In genomic region chr10:70109064-70109729, GRCh38 we compare ENCODE assay signal across 2 cellular contexts.
TF ChIP-seq lines count a peak whose summit lies in the region.

No MANE protein-coding gene starts in this region.

TF ChIP-seq in K562, 482 proteins besides CTCF, POLR2A, EP300 and RAD21:
- TF ChIP-seq NR2C1 (IDR thresholded peaks at IDR 0.05) (no peak), NR2C1 (tag; IDR thresholded peaks at IDR 0.05) (no peak), GATA2 (CRISPR knock-in tag; IDR thresholded peaks at IDR 0.05) (no peak), HMG20A (CRISPR knock-in tag; conservative IDR thresholded peaks at IDR 0.05) (no peak), TFAP4 (CRISPR knock-in tag; IDR thresholded peaks at IDR 0.05; ENCODE audit: borderline replicate concordance) (0 out of 2 replicates have a peak, but pooled peaks have one; percentile 24)

TF ChIP-seq in liver, 16 proteins besides CTCF, POLR2A, EP300 and RAD21:
- TF ChIP-seq RXRA (IDR thresholded peaks at IDR 0.05) (peak; percentile 63 to 83), FOXA2 (IDR thresholded peaks at IDR 0.05) (peak; percentile 6), MAX (IDR thresholded peaks at IDR 0.05) (peak; percentile 67), ATF3 (IDR thresholded peaks at IDR 0.05) (no peak), YY1 (IDR thresholded peaks at IDR 0.05) (peak; percentile 70), GABPA (IDR thresholded peaks at IDR 0.05 in 1 of 2, conservative IDR thresholded peaks at IDR 0.05 in 1 of 2) (no peak), EGR1 (IDR thresholded peaks at IDR 0.05; ENCODE audit: low read depth in 2 of 2) (no peak), HNF4A (conservative IDR thresholded peaks at IDR 0.05) (peak; percentile 95), SP1 (IDR thresholded peaks at IDR 0.05) (peak; percentile 59), TAF1 (conservative IDR thresholded peaks at IDR 0.05) (no peak), FOXA1 (IDR thresholded peaks at IDR 0.05) (no peak), JUND (IDR thresholded peaks at IDR 0.05) (peak in 1 of 2 donors; percentile 50), ZBTB33 (IDR thresholded peaks at IDR 0.05) (peak; percentile 36), NR2F2 (IDR thresholded peaks at IDR 0.05) (no peak), REST (IDR thresholded peaks at IDR 0.05) (peak; percentile 47), HNF4G (IDR thresholded peaks at IDR 0.05) (peak; percentile 91)
